In genomic region chr10:91797077-91797690, GRCh38 we compare ENCODE assay signal across 8 cellular contexts. TPM values are rescaled to one million over a fixed set of nuclear protein-coding genes. Genes with fewer than 3 reads are reported as not detected.
DNase-seq lines count a peak whose midpoint lies in the region; ATAC-seq, FAIRE-seq and TF ChIP-seq lines count a peak whose summit lies in the region.

No MANE protein-coding gene starts in this region.

- H3K79me1 ChIP-seq in H1 (ENCODE audit: low read depth, low read length) = no peaks in the 10 kb centered on the region

- no peak for DNase-seq in CD4-positive, alpha-beta memory T cell
- DNase-seq in NCI-H69 (lab: John Stamatoyannopoulos, UW) = peak; percentile 4
- DNase-seq in H1 (ENCODE audit: low read depth in 1 of 2, low spot score in 2 of 2) = no peak
- DNase-seq in GM20000 (ENCODE audit: low spot score) = no peak
- DNase-seq in SHP77 (lab: John Stamatoyannopoulos, UW) = no peak
- DNase-seq in T1000 (lab: John Stamatoyannopoulos, UW) = no peak

- H2AFZ ChIP-seq in H1 (ENCODE audit: low read length) (no peak overlapping the region), neuron (ENCODE audit: low read depth, low read length) (peak overlapping the region; percentile 80)

- H4K8ac ChIP-seq in H1 (ENCODE audit: extremely low read depth, insufficient read depth, low read length) = no peak overlapping the region

- H3K18ac ChIP-seq in H1 (ENCODE audit: extremely low read depth, low read length) = no peak overlapping the region; the same call in 1 of the 2 replicates

- no peak for FAIRE-seq in H1 (lab: Jason Lieb, UNC)

- no peak overlapping the region for H3K56ac ChIP-seq in H1 (replicated peaks; ENCODE audit: insufficient read length, low read depth, low read length)

- H3K27ac ChIP-seq in CD4-positive, alpha-beta memory T cell (ENCODE audit: low read depth, low read length) = peak overlapping the region; percentile 90
- peak overlapping the region; percentile 92; the same call in 1 of the 2 replicates for H3K27ac ChIP-seq in H1 (ENCODE audit: low read depth, low read length)

- H3K79me2 ChIP-seq in H1 (ENCODE audit: control insufficient read depth in 1 of 2, insufficient read depth in 2 of 2, low read length in 2 of 2) = peaks cover 12 to 48% of the 10 kb centered on the region in 2 experiments

- H3K4me3 Mint-ChIP-seq in CD4-positive, alpha-beta memory T cell = peak overlapping the region; percentile 83 to 99 (median 93)

- CTCF ChIA-PET in CD4-positive, alpha-beta memory T cell (lab: Charles Lee; ENCODE audit: partially characterized antibody) = interaction anchor here (1.5 to 2.0 kb wide), 5 partner anchors 39 to 386 kb away, joined by 4 to 13 read pairs (median 6); partner anchors contain the start of genes BTAF1 and FGFBP3
- CTCF ChIA-PET in H1 (lab: Charles Lee; ENCODE audit: partially characterized antibody) = interaction anchor here (0.9 to 1.8 kb wide), 4 partner anchors 9 to 112 kb away, joined by 3 to 6 read pairs (median 4); partner anchors contain the start of gene FGFBP3

- intact Hi-C loops in CD4-positive, alpha-beta memory T cell (cut with micrococcal nuclease) = loop anchor here (5.0 kb wide), 2 partner anchors 385 to 500 kb away; partner anchors contain the start of gene HECTD2

- no peak overlapping the region for H2AK5ac ChIP-seq in H1 (ENCODE audit: low read depth, low read length)

- no peak overlapping the region for H3K4ac ChIP-seq in H1 (replicated peaks; ENCODE audit: insufficient read length, low read depth, low read length)

- H3K23me2 ChIP-seq in H1 (ENCODE audit: low read depth, low read length) = peaks cover 6% of the 10 kb centered on the region

- H3K9me3 ChIP-seq in CD4-positive, alpha-beta memory T cell (ENCODE audit: control insufficient read depth in 1 of 2, low read length in 2 of 2) = no peaks in the 10 kb centered on the region
- no peaks in the 10 kb centered on the region for H3K9me3 ChIP-seq in H1 (ENCODE audit: insufficient read depth in 2 of 2, low read depth in 1 of 2, low read length in 1 of 2)
- H3K9me3 ChIP-seq in neuron (ENCODE audit: low read length) = peaks cover under 1% of the 10 kb centered on the region

- 67% methylated on average over 3 of the region's 3 CpGs; no CpG with 5 or more reads in 1 of the 2 experiments for WGBS in H1 (ENCODE audit: extremely low coverage in 1 of 2, insufficient coverage in 1 of 2, insufficient read length in 1 of 2, insufficient replicate concordance in 2 of 2, low coverage in 1 of 2, low lambda C conversion rate in 2 of 2, missing lambda C conversion rate in 1 of 2), 2 experiments

- H3K14ac ChIP-seq in H1 (ENCODE audit: insufficient read length) = no peak overlapping the region

- no peak overlapping the region for H2BK15ac ChIP-seq in H1 (ENCODE audit: low read length)

- no peak overlapping the region for H2BK20ac ChIP-seq in H1 (ENCODE audit: low read length)

- peak overlapping the region; percentile 83 to 98 (median 94) for H3K27ac Mint-ChIP-seq in CD4-positive, alpha-beta memory T cell

- no peaks in the 10 kb centered on the region for H3K27me3 ChIP-seq in CD4-positive, alpha-beta memory T cell (ENCODE audit: insufficient read depth, low read length)
- H3K27me3 ChIP-seq in H1 (replicated peaks in 1 of 4; ENCODE audit: control insufficient read depth in 3 of 4, extremely low read depth in 1 of 4, insufficient read depth in 3 of 4, low read length in 3 of 4) (no peaks in the 10 kb centered on the region), neuron (ENCODE audit: insufficient read depth, low read length) (no peaks in the 10 kb centered on the region)

- H4K5ac ChIP-seq in H1 (ENCODE audit: insufficient read length, low read depth, low read length) = peak overlapping the region; percentile 55

- H2BK5ac ChIP-seq in H1 (ENCODE audit: low read depth, low read length) = no peak overlapping the region

- peak overlapping the region in 3 of 4 experiments; percentile 2 to 96 (median 89); a peak in 5 of 7 replicates for H3K9ac ChIP-seq in H1 (replicated peaks in 1 of 4; ENCODE audit: extremely low read depth in 1 of 4, low read depth in 3 of 4, low read length in 3 of 4)

- H3K36me3 Mint-ChIP-seq in CD4-positive, alpha-beta memory T cell = peaks cover 12 to 30% of the 10 kb centered on the region in 2 donors

- peak overlapping the region; percentile 77 to 83 for H3K4me3 ChIP-seq in CD4-positive, alpha-beta memory T cell (ENCODE audit: low read length in 2 of 2)
- peak overlapping the region; percentile 7 to 96 (median 82); a peak in 7 of 8 replicates for H3K4me3 ChIP-seq in H1 (ENCODE audit: extremely low read depth in 1 of 4, insufficient read depth in 2 of 4, low read depth in 3 of 4, low read length in 4 of 4)
- H3K4me3 ChIP-seq in neuron (ENCODE audit: low read length) = peak overlapping the region; percentile 98

- no peak for TF ChIP-seq EP300 in H1 (IDR thresholded peaks at IDR 0.05; ENCODE audit: borderline replicate concordance in 1 of 2, low read depth in 2 of 2, low read length in 2 of 2)

- TF ChIP-seq POLR2A in H1 (IDR thresholded peaks at IDR 0.05; ENCODE audit: control extremely low read depth in 1 of 2, low read depth in 2 of 2, low read length in 2 of 2) = no peak

- peaks cover 43 to 64% (median 54%) of the 10 kb centered on the region in 4 donors for H3K4me1 Mint-ChIP-seq in CD4-positive, alpha-beta memory T cell

- H3K4me2 ChIP-seq in H1 (ENCODE audit: insufficient read depth in 1 of 2, low read depth in 2 of 2, low read length in 2 of 2) = peak overlapping the region; percentile 71 to 85

- no peak overlapping the region for H2BK12ac ChIP-seq in H1 (ENCODE audit: low read depth, low read length)

- no peaks in the 10 kb centered on the region for H3K27me3 Mint-ChIP-seq in CD4-positive, alpha-beta memory T cell

- H4K91ac ChIP-seq in H1 (replicated peaks; ENCODE audit: insufficient read length, low read length) = no peak overlapping the region

- POLR2A ChIA-PET in CD4-positive, alpha-beta memory T cell (lab: Charles Lee; ENCODE audit: partially characterized antibody) = interaction anchor here (0.8 to 4.7 kb wide), 9 partner anchors 11 to 794 kb away, joined by 3 to 57 read pairs (median 5); partner anchors contain the start of genes BTAF1 and FGFBP3
- POLR2A ChIA-PET in H1 (lab: Charles Lee; ENCODE audit: partially characterized antibody) = interaction anchor here (1.0 to 1.7 kb wide), 8 partner anchors 10 to 127 kb away, joined by 3 to 8 read pairs (median 6); partner anchors contain the start of gene BTAF1

- H4K20me1 ChIP-seq in H1 (replicated peaks in 1 of 2; ENCODE audit: control insufficient read depth in 1 of 2, insufficient read depth in 2 of 2, low read length in 2 of 2) = peaks cover 4 to 5% of the 10 kb centered on the region in 2 experiments

- no peak for TF ChIP-seq RAD21 in H1 (IDR thresholded peaks at IDR 0.05 in 1 of 2, conservative IDR thresholded peaks at IDR 0.05 in 1 of 2; ENCODE audit: low read depth in 2 of 2, low read length in 2 of 2)

- no peak overlapping the region for H3K23ac ChIP-seq in H1 (ENCODE audit: insufficient read length)

- TF ChIP-seq CTCF in H1 (IDR thresholded peaks at IDR 0.05; ENCODE audit: control extremely low read depth in 1 of 3, insufficient read depth in 1 of 3, low read depth in 1 of 3, low read length in 3 of 3) (no peak), GM20000 (IDR thresholded peaks at IDR 0.05; ENCODE audit: extremely low read depth, missing control alignments) (no peak)

- no peak overlapping the region for H2BK120ac ChIP-seq in H1 (replicated peaks; ENCODE audit: low read depth, low read length)

- no peaks in the 10 kb centered on the region for H3K36me3 ChIP-seq in CD4-positive, alpha-beta memory T cell (ENCODE audit: insufficient read depth, low read length)
- H3K36me3 ChIP-seq in H1 (ENCODE audit: control insufficient read depth in 2 of 4, insufficient read depth in 4 of 4, low read length in 3 of 4) (peaks cover 0 to 5% (median 0%) of the 10 kb centered on the region in 4 experiments; a peak in 3 of 8 replicates), neuron (ENCODE audit: insufficient read depth, low read length) (peaks cover 12% of the 10 kb centered on the region)

- no peak for ATAC-seq in HG02885 (IDR thresholded peaks at IDR 0.05; ENCODE audit: poor library complexity, unreplicated experiment)

- peaks cover 44% of the 10 kb centered on the region for H3K4me1 ChIP-seq in CD4-positive, alpha-beta memory T cell (ENCODE audit: insufficient read depth, low read length)
- H3K4me1 ChIP-seq in H1 (replicated peaks in 1 of 4; ENCODE audit: control insufficient read depth in 3 of 4, insufficient read depth in 4 of 4, low read length in 3 of 4) (peaks cover 2 to 13% (median 8%) of the 10 kb centered on the region in 4 experiments), neuron (ENCODE audit: insufficient read depth, low read length) (peaks cover 36% of the 10 kb centered on the region)

- H3K9me3 Mint-ChIP-seq in CD4-positive, alpha-beta memory T cell = peaks cover 0 to 3% (median 0%) of the 10 kb centered on the region in 8 donors

TF ChIP-seq in H1, 55 proteins besides CTCF, POLR2A, EP300 and RAD21:
- TF ChIP-seq EZH2 (IDR thresholded peaks at IDR 0.05; ENCODE audit: low read depth, low read length, severe bottlenecking) = no peak

RNA-seq across cellular contexts. Expression of gene TNKS2, which starts 1.0 kb away (rescaled TPM):
- total RNA-seq in CD4-positive, alpha-beta memory T cell = 10 to 100 TPM; 65.5 to 70.0 TPM
- 10 to 100 TPM; 18.7 to 30.6 TPM for polyA plus RNA-seq in CD4-positive, alpha-beta memory T cell
- total RNA-seq in H1 (2021; fragmentation: NEBNext Ultra II Directional; extraction: Animal tissue kit (Norgen Biotek cat#: 25700)) = 71.8 and 73.6 TPM in 2 replicates
- polyA plus RNA-seq in H1 (2011; rRNA removed) = 15.9 and 23.3 TPM in 2 replicates
- polyA plus RNA-seq in H1 (2011; cell fraction: cytosol; rRNA removed) = 29.5 TPM
- polyA plus RNA-seq in H1 (2011; cell fraction: nucleus; rRNA removed) = 18.5 TPM
- polyA plus RNA-seq in H1 (2012, experiment 1 of 2) = 24.4 to 51.4 TPM (median 34.8 TPM) in 4 replicates
- polyA plus RNA-seq in H1 (2012, experiment 2 of 2) = 1.9 TPM
- 30.0 TPM for polyA plus RNA-seq in H1 (2013, experiment 1 of 2)
- 33.5 TPM for polyA plus RNA-seq in H1 (2013, experiment 2 of 2)
- polyA minus RNA-seq in H1 (2011; rRNA and poly(A)+ RNA removed) = 84.8 and 117 TPM in 2 replicates
- polyA minus RNA-seq in H1 (2011; cell fraction: cytosol; rRNA and poly(A)+ RNA removed) = 53.6 TPM
- polyA minus RNA-seq in H1 (2011; cell fraction: nucleus; rRNA and poly(A)+ RNA removed) = 47.9 TPM
